In the genomic region with DNA sequence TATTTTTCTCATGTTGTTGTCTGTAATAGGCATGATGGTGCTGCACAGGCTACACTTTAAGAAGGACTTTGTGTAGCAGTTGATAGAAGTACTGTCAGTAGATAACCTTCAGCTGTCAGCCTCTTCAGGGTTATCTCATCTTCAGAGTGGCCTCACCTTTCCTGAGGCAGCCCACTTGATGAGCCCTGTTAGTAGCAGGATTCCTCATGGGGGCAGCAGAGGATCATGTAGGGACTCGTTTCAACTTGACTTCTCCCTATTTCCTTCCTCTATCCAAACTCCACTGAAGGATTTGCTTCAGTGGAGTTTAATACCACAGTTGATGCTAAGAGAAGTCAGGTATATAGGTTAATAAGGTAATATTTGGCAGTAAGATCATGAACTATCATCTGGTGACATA, we compare ENCODE assay signal across 8 cellular contexts.
DNase-seq lines count a peak whose midpoint lies in the region; ATAC-seq and TF ChIP-seq lines count a peak whose summit lies in the region.

No MANE protein-coding gene starts in this region.

- no peaks in the 10 kb centered on the region for H3K4me1 Mint-ChIP-seq in activated CD4-positive, alpha-beta memory T cell treated with anti-CD3 and anti-CD28 coated beads for 36 hours (ENCODE audit: low read depth)
- H3K4me1 Mint-ChIP-seq in HFFc6 (ENCODE audit: low read depth), result no peaks in the 10 kb centered on the region

- DNase-seq in stimulated activated CD4-positive, alpha-beta T cell treated with anti-CD3 and anti-CD28 coated beads, Interleukin-15, amount 100 ng/mL, for 24 hours, result peak; percentile 2
- DNase-seq in stimulated activated CD4-positive, alpha-beta T cell treated with anti-CD3 and anti-CD28 coated beads, Interleukin-2, amount 100 ng/mL, for 48 hours, result no peak
- DNase-seq in NCI-H226, result peak; percentile 20
- peak; percentile 1 to 11 for DNase-seq in erythroblast (lab: John Stamatoyannopoulos, UW)
- DNase-seq in activated T-cell treated with anti-CD3 and anti-CD28 coated beads, Interleukin-2, amount 50 U/mL, for 1 hour, result no peak
- DNase-seq in activated CD4-positive, alpha-beta memory T cell treated with anti-CD3 and anti-CD28 coated beads for 36 hours, result no peak
- no peak for DNase-seq in HFFc6

- CTCF ChIA-PET in activated CD4-positive, alpha-beta memory T cell treated with anti-CD3 and anti-CD28 coated beads for 36 hours (lab: Charles Lee), result interaction anchor here (0.6 to 1.1 kb wide), 2 partner anchors 534 to 1434 kb away, joined by 3 read pairs; no protein-coding TSS in a partner anchor

- POLR2A ChIA-PET in activated CD4-positive, alpha-beta memory T cell treated with anti-CD3 and anti-CD28 coated beads for 36 hours (lab: Charles Lee), result no interaction called here

- TF ChIP-seq POLR2A in erythroblast (IDR thresholded peaks at IDR 0.05; ENCODE audit: low read length), result no peak

- TF ChIP-seq CTCF in HFFc6 (IDR thresholded peaks at IDR 0.05), result no peak

- H3K27me3 Mint-ChIP-seq in activated CD4-positive, alpha-beta memory T cell treated with anti-CD3 and anti-CD28 coated beads for 36 hours, result no peaks in the 10 kb centered on the region
- H3K27me3 Mint-ChIP-seq in HFFc6 (ENCODE audit: insufficient read depth), result no peaks in the 10 kb centered on the region

- H3K27ac Mint-ChIP-seq in activated CD4-positive, alpha-beta memory T cell treated with anti-CD3 and anti-CD28 coated beads for 36 hours, result no peak overlapping the region
- H3K27ac Mint-ChIP-seq in HFFc6, result no peak overlapping the region

- H3K9me3 Mint-ChIP-seq in activated CD4-positive, alpha-beta memory T cell treated with anti-CD3 and anti-CD28 coated beads for 36 hours, result peaks cover 5% of the 10 kb centered on the region
- H3K9me3 Mint-ChIP-seq in HFFc6, result peaks cover 26% of the 10 kb centered on the region

- no peak overlapping the region for H3K4me3 Mint-ChIP-seq in activated CD4-positive, alpha-beta memory T cell treated with anti-CD3 and anti-CD28 coated beads for 36 hours
- H3K4me3 Mint-ChIP-seq in HFFc6, result no peak overlapping the region

- intact Hi-C loops in activated CD4-positive, alpha-beta memory T cell treated with anti-CD3 and anti-CD28 coated beads for 36 hours (cut with micrococcal nuclease), result no loop called here

- H3K36me3 Mint-ChIP-seq in activated CD4-positive, alpha-beta memory T cell treated with anti-CD3 and anti-CD28 coated beads for 36 hours, result no peaks in the 10 kb centered on the region
- no peaks in the 10 kb centered on the region for H3K36me3 Mint-ChIP-seq in HFFc6 (ENCODE audit: low read depth)

- no peak for ATAC-seq in HG03108 (IDR thresholded peaks at IDR 0.05; ENCODE audit: unreplicated experiment)

Comparison
In these comparisons a context has a peak if more than half of its experiments do, and no peak if none do; other contexts are left out.
1. DNase-seq: peak in stimulated activated CD4-positive, alpha-beta T cell treated with anti-CD3 and anti-CD28 coated beads, Interleukin-15, amount 100 ng/mL, for 24 hours (single experiment), NCI-H226 (single experiment) and erythroblast (2 of 2); none in stimulated activated CD4-positive, alpha-beta T cell treated with anti-CD3 and anti-CD28 coated beads, Interleukin-2, amount 100 ng/mL, for 48 hours (0 of 2), activated T-cell treated with anti-CD3 and anti-CD28 coated beads, Interleukin-2, amount 50 U/mL, for 1 hour (single experiment), activated CD4-positive, alpha-beta memory T cell treated with anti-CD3 and anti-CD28 coated beads for 36 hours (single experiment) and HFFc6 (single experiment).